Comparison of ENCODE assay signal across 4 cellular contexts in the genomic region with DNA sequence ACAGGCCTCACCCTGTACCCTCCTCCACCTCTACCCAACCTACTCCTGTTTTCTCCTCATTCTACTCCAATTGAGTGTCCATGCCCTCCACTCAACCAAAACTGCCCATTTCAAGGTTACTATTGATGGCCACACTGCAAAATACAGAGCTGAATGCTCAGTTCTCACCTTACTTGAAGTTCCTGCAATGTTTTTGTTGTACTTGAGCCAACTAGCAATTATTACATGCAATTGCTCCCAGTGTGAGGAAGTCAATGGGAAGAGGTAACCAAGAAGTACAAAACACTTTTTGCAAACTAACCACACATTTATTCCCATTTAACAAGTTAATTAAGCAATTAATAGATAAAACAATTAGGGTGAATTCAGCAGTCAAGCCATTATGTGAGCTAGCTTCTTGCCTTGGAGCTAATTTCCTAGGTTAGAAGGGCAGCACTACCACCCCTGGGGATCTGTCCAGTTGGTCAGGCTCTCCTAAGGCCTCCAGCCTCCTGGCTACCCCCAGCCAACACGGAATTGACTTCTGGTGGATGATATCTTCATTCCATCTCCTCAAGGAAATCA. TPM values are rescaled to one million over a fixed set of nuclear protein-coding genes. Genes with fewer than 3 reads are reported as not detected.
"Had no signal": no experiment of that assay in that cellular context is flagged by ENCODE, and none has a peak within 500 bp of the region (broad histone marks: within the 10 kb centered on the region; RNA-seq: fewer than 3 reads in every experiment).

No MANE protein-coding gene starts in this region.

- H3K4me3 ChIP-seq: GM12878 had no signal

- DNase-seq: GDM1, GF-D8 had no signal

- ATAC-seq: GM12878 had no signal

RNA-seq across cellular contexts. Expression of gene GGTLC1, which starts 52.4 kb away (rescaled TPM):
- total RNA-seq: G401, GM12878 had no signal
